ENCODE assay signal across 1 cellular context in the genomic region with DNA sequence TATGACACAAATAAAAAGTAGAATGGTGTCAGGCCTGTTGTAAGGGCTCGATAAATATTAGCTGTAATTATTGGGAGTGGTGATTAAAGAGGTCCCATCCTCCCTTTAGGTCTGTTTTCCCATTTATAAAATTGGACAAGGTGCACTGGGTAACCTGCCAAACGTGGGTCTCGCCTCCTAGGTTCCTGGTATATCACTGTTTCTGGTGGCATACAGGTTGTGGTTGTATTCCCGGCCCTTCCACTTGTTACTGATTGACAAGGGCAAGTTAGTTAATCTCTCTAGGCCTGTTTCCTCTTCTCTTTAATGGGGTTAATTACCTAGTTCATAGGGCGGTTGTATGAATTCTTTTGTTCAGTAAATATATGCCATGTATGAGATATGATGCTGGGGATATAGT.
TF ChIP-seq lines count a peak whose summit lies in the region.

No MANE protein-coding gene starts in this region.

TF ChIP-seq in GM23338, 12 proteins besides CTCF, POLR2A, EP300 and RAD21 (continued from another document):
- TF ChIP-seq, protein P1, sequence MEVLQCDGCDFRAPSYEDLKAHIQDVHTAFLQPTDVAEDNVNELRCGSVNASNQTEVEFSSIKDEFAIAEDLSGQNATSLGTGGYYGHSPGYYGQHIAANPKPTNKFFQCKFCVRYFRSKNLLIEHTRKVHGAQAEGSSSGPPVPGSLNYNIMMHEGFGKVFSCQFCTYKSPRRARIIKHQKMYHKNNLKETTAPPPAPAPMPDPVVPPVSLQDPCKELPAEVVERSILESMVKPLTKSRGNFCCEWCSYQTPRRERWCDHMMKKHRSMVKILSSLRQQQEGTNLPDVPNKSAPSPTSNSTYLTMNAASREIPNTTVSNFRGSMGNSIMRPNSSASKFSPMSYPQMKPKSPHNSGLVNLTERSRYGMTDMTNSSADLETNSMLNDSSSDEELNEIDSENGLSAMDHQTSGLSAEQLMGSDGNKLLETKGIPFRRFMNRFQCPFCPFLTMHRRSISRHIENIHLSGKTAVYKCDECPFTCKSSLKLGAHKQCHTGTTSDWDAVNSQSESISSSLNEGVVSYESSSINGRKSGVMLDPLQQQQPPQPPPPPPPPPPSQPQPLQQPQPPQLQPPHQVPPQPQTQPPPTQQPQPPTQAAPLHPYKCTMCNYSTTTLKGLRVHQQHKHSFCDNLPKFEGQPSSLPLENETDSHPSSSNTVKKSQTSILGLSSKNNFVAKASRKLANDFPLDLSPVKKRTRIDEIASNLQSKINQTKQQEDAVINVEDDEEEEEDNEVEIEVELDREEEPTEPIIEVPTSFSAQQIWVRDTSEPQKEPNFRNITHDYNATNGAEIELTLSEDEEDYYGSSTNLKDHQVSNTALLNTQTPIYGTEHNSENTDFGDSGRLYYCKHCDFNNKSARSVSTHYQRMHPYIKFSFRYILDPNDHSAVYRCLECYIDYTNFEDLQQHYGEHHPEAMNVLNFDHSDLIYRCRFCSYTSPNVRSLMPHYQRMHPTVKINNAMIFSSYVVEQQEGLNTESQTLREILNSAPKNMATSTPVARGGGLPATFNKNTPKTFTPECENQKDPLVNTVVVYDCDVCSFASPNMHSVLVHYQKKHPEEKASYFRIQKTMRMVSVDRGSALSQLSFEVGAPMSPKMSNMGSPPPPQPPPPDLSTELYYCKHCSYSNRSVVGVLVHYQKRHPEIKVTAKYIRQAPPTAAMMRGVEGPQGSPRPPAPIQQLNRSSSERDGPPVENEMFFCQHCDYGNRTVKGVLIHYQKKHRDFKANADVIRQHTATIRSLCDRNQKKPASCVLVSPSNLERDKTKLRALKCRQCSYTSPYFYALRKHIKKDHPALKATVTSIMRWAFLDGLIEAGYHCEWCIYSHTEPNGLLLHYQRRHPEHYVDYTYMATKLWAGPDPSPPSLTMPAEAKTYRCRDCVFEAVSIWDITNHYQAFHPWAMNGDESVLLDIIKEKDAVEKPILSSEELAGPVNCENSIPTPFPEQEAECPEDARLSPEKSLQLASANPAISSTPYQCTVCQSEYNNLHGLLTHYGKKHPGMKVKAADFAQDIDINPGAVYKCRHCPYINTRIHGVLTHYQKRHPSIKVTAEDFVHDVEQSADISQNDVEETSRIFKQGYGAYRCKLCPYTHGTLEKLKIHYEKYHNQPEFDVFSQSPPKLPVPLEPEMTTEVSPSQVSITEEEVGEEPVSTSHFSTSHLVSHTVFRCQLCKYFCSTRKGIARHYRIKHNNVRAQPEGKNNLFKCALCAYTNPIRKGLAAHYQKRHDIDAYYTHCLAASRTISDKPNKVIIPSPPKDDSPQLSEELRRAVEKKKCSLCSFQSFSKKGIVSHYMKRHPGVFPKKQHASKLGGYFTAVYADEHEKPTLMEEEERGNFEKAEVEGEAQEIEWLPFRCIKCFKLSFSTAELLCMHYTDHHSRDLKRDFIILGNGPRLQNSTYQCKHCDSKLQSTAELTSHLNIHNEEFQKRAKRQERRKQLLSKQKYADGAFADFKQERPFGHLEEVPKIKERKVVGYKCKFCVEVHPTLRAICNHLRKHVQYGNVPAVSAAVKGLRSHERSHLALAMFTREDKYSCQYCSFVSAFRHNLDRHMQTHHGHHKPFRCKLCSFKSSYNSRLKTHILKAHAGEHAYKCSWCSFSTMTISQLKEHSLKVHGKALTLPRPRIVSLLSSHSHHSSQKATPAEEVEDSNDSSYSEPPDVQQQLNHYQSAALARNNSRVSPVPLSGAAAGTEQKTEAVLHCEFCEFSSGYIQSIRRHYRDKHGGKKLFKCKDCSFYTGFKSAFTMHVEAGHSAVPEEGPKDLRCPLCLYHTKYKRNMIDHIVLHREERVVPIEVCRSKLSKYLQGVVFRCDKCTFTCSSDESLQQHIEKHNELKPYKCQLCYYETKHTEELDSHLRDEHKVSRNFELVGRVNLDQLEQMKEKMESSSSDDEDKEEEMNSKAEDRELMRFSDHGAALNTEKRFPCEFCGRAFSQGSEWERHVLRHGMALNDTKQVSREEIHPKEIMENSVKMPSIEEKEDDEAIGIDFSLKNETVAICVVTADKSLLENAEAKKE (CRISPR knock-in tag; IDR thresholded peaks at IDR 0.05): no peak
- TF ChIP-seq ZNF331 (CRISPR knock-in tag; IDR thresholded peaks at IDR 0.05; ENCODE audit: low read depth): no peak
